Comparison of ENCODE assay signal across 21 cellular contexts in genomic region chr12:46258129-46258528, GRCh38.
"Had no signal": no experiment of that assay in that cellular context is flagged by ENCODE, and none has a peak within 500 bp of the region (broad histone marks: within the 10 kb centered on the region; RNA-seq: fewer than 3 reads in every experiment).

No MANE protein-coding gene starts in this region.

- DNase-seq: activated CD4-positive, alpha-beta T cell treated with anti-CD3 and anti-CD28 coated beads for 1 hour; activated CD4-positive, alpha-beta T cell treated with anti-CD3 and anti-CD28 coated beads, Interleukin-2, amount 50 U/mL, for 48 hours; activated effector memory CD4-positive, alpha-beta T cell treated with anti-CD3 and anti-CD28 coated beads, Interleukin-2, amount 50 U/mL, for 16 hours; activated T-cell treated with anti-CD3 and anti-CD28 coated beads, Interleukin-2, amount 50 U/mL, for 4 hours; effector memory CD4-positive, alpha-beta T cell; foreskin melanocyte; head of caudate nucleus; left colon; midbrain; psoas muscle; right lobe of liver; stimulated activated CD4-positive, alpha-beta T cell treated with anti-CD3 and anti-CD28 coated beads, Interleukin-4, amount 100 ng/mL, for 4 hours; stimulated activated CD8-positive, alpha-beta memory T cell treated with anti-CD3 and anti-CD28 coated beads, Interleukin-4, amount 100 ng/mL, for 48 hours; stomach; T-helper 9 cell; testis had no signal

- H3K4me2 ChIP-seq: neural progenitor cell, smooth muscle cell had no signal

- H2AFZ ChIP-seq: neural progenitor cell had no signal

- ATAC-seq: activated T-cell treated with anti-CD3 and anti-CD28 coated beads, Interleukin-2, amount 50 U/mL, for 4 hours; left colon; psoas muscle; right lobe of liver had no signal

- H3K9me3 Mint-ChIP-seq: activated T-cell treated with anti-CD3 and anti-CD28 coated beads, Interleukin-2, amount 50 U/mL, for 4 hours; dendritic cell treated with granulocyte-macrophage colony-stimulating factor and Interleukin-4, amounts not matched to agents 40 ng/mL and 50 ng/mL, for 4 days had no signal

- H3K4me3 ChIP-seq: ascending aorta, breast epithelium, neural progenitor cell, psoas muscle, right lobe of liver, smooth muscle cell, stomach, testis had no signal

- H3K36me3 ChIP-seq: ascending aorta, breast epithelium had no signal

- H3K4me1 ChIP-seq: right lobe of liver, testis had no signal

- H3K9ac ChIP-seq: neural progenitor cell had no signal

- H3K27ac ChIP-seq: ascending aorta, neural progenitor cell, psoas muscle, right lobe of liver, testis had no signal

- H3K4me3 Mint-ChIP-seq: activated T-cell treated with anti-CD3 and anti-CD28 coated beads, Interleukin-2, amount 50 U/mL, for 4 hours; dendritic cell treated with granulocyte-macrophage colony-stimulating factor and Interleukin-4, amounts not matched to agents 40 ng/mL and 50 ng/mL, for 4 days; neural progenitor cell had no signal

- H3K9me3 ChIP-seq: ascending aorta, breast epithelium, psoas muscle, right lobe of liver, stomach, testis had no signal

- H3K27me3 Mint-ChIP-seq: dendritic cell treated with granulocyte-macrophage colony-stimulating factor and Interleukin-4, amounts not matched to agents 40 ng/mL and 50 ng/mL, for 4 days had no signal

- H3K4me1 Mint-ChIP-seq: neural progenitor cell had no signal

- H3K27ac Mint-ChIP-seq: dendritic cell treated with granulocyte-macrophage colony-stimulating factor and Interleukin-4, amounts not matched to agents 40 ng/mL and 50 ng/mL, for 4 days; neural progenitor cell had no signal

- H3K27me3 ChIP-seq: ascending aorta, breast epithelium, neural progenitor cell, right lobe of liver, stomach, testis had no signal
